Comparison of ENCODE assay signal across 21 cellular contexts in the genomic region with DNA sequence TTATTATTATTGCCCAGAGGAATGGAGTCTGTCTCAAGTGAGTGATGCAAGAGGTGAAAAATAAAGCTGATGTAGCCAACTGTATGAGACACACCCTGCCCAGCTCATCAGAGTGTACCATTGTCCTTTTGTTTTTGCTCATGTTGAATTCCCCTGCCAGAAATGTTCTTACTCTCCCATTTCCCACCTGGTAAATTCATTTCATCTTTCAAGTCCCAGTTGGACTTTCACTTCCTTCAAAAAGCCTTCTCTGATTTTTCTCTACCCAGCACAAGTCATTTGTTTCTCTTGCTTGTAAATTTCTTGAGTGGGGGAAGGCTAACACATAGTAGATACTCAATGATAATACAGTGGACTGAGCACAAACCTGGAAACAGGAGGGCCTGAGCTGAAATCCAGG.
A peak's percentile ranks its signal among the peaks of the same experiment; 100 is the strongest.
DNase-seq lines count a peak whose midpoint lies in the region; ATAC-seq, FAIRE-seq and TF ChIP-seq lines count a peak whose summit lies in the region.
"Had no signal": no experiment of that assay in that cellular context is flagged by ENCODE, and none has a peak within 500 bp of the region (broad histone marks: within the 10 kb centered on the region; RNA-seq: fewer than 3 reads in every experiment).

No MANE protein-coding gene starts in this region.

- no peak overlapping the region for H3K27ac ChIP-seq in caudate nucleus (ENCODE audit: low read depth, low read length)
- H3K27ac ChIP-seq: brain microvascular endothelial cell, dorsolateral prefrontal cortex, KMS-11, suprapubic skin had no signal

- DNase-seq in GM13977 (ENCODE audit: low spot score) (peak; percentile 15), NOMO-1 (lab: John Stamatoyannopoulos, UW; ENCODE audit: unreplicated experiment in 2 of 2) (no peak), caudate nucleus (lab: John Stamatoyannopoulos, UW) (no peak), frontal cortex (ENCODE audit: low spot score in 2 of 2) (no peak)
- DNase-seq: activated CD4-positive, alpha-beta T cell treated with anti-CD3 and anti-CD28 coated beads, Interleukin-2, amount 50 U/mL, for 48 hours; activated T-cell treated with anti-CD3 and anti-CD28 coated beads, Interleukin-2, amount 50 U/mL, for 4 hours; brain microvascular endothelial cell; CD4-positive, alpha-beta T cell; dorsolateral prefrontal cortex; hypothalamus; left colon; NCI-H748 treated with DMSO at 0.1 percent for 48 hours; right cardiac atrium had no signal

- in situ Hi-C loops in GM13977 (cut with MboI; ENCODE audit: low pct_unique_long_range_greater_than_20kb, low sequenced_read_pairs, unreplicated experiment), result no loop called here

- TF ChIP-seq CTCF in GM13977 (IDR thresholded peaks at IDR 0.05; ENCODE audit: extremely low read depth, insufficient read depth, missing control alignments), result no peak

- no peak for FAIRE-seq in frontal cortex (lab: Jason Lieb, UNC)
- FAIRE-seq: GM19239, H1 had no signal

- ATAC-seq in GM19395 (IDR thresholded peaks at IDR 0.05; ENCODE audit: unreplicated experiment), result peak; percentile 84
- peak; percentile 79 for ATAC-seq in HG02678 (IDR thresholded peaks at IDR 0.05; ENCODE audit: unreplicated experiment)
- ATAC-seq in HG03469 (IDR thresholded peaks at IDR 0.05; ENCODE audit: unreplicated experiment), result peak; percentile 54
- ATAC-seq in HG02970 (IDR thresholded peaks at IDR 0.05; ENCODE audit: low FRiP score, unreplicated experiment), result no peak
- ATAC-seq: activated T-cell treated with anti-CD3 and anti-CD28 coated beads, Interleukin-2, amount 50 U/mL, for 4 hours; left colon; right cardiac atrium had no signal
